ENCODE assay signal across 9 cellular contexts in the genomic region with DNA sequence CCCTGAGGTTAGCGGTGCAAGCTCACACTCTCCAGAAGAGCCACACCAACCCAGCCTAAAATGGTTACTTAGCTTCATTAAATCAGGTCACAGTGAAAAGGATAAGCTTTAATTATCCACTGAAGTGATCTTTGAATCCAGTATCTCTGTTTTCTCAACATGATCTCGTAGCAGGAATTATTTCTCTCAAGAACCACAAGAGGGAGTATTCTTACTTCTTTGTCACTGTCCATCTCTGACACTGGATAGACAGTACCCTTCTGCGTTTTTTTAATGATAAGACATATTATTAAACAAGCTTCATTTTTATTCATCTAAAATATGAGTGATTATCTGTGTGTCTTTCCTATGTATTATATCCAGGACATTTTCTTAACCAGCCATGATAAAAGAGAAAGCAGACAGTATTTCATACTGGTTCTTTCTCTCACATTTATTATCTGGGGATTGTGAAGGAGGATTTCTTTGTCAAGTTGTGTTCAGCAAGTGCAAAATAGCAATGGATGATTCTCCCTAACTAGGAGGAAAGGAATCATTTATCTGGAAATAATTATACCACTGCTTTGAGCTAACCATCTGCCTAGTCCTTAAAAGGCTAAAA.
DNase-seq lines count a peak whose midpoint lies in the region; ATAC-seq, FAIRE-seq and TF ChIP-seq lines count a peak whose summit lies in the region.
"Had no signal": no experiment of that assay in that cellular context is flagged by ENCODE, and none has a peak within 500 bp of the region (broad histone marks: within the 10 kb centered on the region; RNA-seq: fewer than 3 reads in every experiment).

No MANE protein-coding gene starts in this region.

- H3K79me2 ChIP-seq in keratinocyte (ENCODE audit: control insufficient read depth, insufficient read depth, low read length): no peaks in the 10 kb centered on the region

- H2AFZ ChIP-seq in keratinocyte (ENCODE audit: control insufficient read depth, low read length): no peak overlapping the region

- DNase-seq in A549 (ENCODE audit: low read depth in 1 of 2, low spot score in 1 of 2): peak; percentile 21 to 41
- no peak for DNase-seq in GM12891 (ENCODE audit: insufficient read length, low spot score)
- peak; percentile 23 for DNase-seq in NCI-H2196 treated with DMSO at 0.1 percent for 48 hours (lab: John Stamatoyannopoulos, UW; ENCODE audit: unreplicated experiment)
- DNase-seq in body of pancreas: no peak
- DNase-seq in keratinocyte (ENCODE audit: low read depth, low spot score): peak; percentile 9
- DNase-seq in tibial artery: no peak
- DNase-seq in activated CD4-positive, alpha-beta T cell treated with anti-CD3 and anti-CD28 coated beads, Interleukin-2, amount 10 ng/mL, durations not matched to agents 24 days and 14 days: no peak

- no peak overlapping the region for H3K4me3 ChIP-seq in A549
- H3K4me3 ChIP-seq in body of pancreas: no peak overlapping the region
- no peak overlapping the region for H3K4me3 ChIP-seq in keratinocyte (ENCODE audit: control insufficient read depth in 2 of 3, extremely low read depth in 1 of 3, insufficient read depth in 2 of 3, low read depth in 1 of 3, low read length in 3 of 3)
- H3K4me3 ChIP-seq in tibial artery: no peak overlapping the region

- H3K27ac Mint-ChIP-seq in activated CD4-positive, alpha-beta T cell treated with anti-CD3 and anti-CD28 coated beads, Interleukin-2, amount 10 ng/mL, durations not matched to agents 24 days and 14 days: no peak overlapping the region
- H3K27ac Mint-ChIP-seq: dendritic cell treated with granulocyte-macrophage colony-stimulating factor and Interleukin-4, amounts not matched to agents 40 ng/mL and 50 ng/mL, for 4 days had no signal

- H3K4me2 ChIP-seq in A549 (no peak overlapping the region), keratinocyte (ENCODE audit: control insufficient read depth, extremely low read depth, insufficient read depth, low read depth, low read length) (no peak overlapping the region)

- no peak overlapping the region for H3K4me3 Mint-ChIP-seq in activated CD4-positive, alpha-beta T cell treated with anti-CD3 and anti-CD28 coated beads, Interleukin-2, amount 10 ng/mL, durations not matched to agents 24 days and 14 days
- H3K4me3 Mint-ChIP-seq: dendritic cell treated with granulocyte-macrophage colony-stimulating factor and Interleukin-4, amounts not matched to agents 40 ng/mL and 50 ng/mL, for 4 days had no signal

- dilution Hi-C loops in keratinocyte (cut with MboI; ENCODE audit: extremely low pct_ligation_motif_present, low sequenced_read_pairs): loop anchor here (25.0 kb wide), 1 partner anchor 165 kb away; no protein-coding TSS in a partner anchor

- H3K27me3 Mint-ChIP-seq in activated CD4-positive, alpha-beta T cell treated with anti-CD3 and anti-CD28 coated beads, Interleukin-2, amount 10 ng/mL, durations not matched to agents 24 days and 14 days: peaks cover 35% of the 10 kb centered on the region
- H3K27me3 Mint-ChIP-seq: dendritic cell treated with granulocyte-macrophage colony-stimulating factor and Interleukin-4, amounts not matched to agents 40 ng/mL and 50 ng/mL, for 4 days had no signal

- H3K9me3 Mint-ChIP-seq in activated CD4-positive, alpha-beta T cell treated with anti-CD3 and anti-CD28 coated beads, Interleukin-2, amount 10 ng/mL, durations not matched to agents 24 days and 14 days: no peaks in the 10 kb centered on the region
- H3K9me3 Mint-ChIP-seq: dendritic cell treated with granulocyte-macrophage colony-stimulating factor and Interleukin-4, amounts not matched to agents 40 ng/mL and 50 ng/mL, for 4 days had no signal

- H3K9me3 ChIP-seq in A549: no peaks in the 10 kb centered on the region
- H3K9me3 ChIP-seq in body of pancreas: no peaks in the 10 kb centered on the region
- H3K9me3 ChIP-seq in keratinocyte (ENCODE audit: control insufficient read depth, low read depth, low read length): no peaks in the 10 kb centered on the region
- H3K9me3 ChIP-seq in tibial artery: no peaks in the 10 kb centered on the region

- CTCF ChIA-PET in A549 (lab: Yijun Ruan, JAX): interaction anchor here (0.6 to 8.7 kb wide), 62 partner anchors 9 to 601 kb away, joined by 3 to 89 read pairs (median 4); no protein-coding TSS in a partner anchor

- peak; percentile 59 for FAIRE-seq in A549 (lab: Jason Lieb, UNC)
- FAIRE-seq in GM12891 (lab: Jason Lieb, UNC): peak; percentile 62
- FAIRE-seq in keratinocyte (lab: Jason Lieb, UNC): peak; percentile 57

- intact Hi-C loops in body of pancreas (cut with DNase I) (loop anchor here (10.0 kb wide), 1 partner anchor 143 kb away; no protein-coding TSS in a partner anchor), tibial artery (cut with DNase I; ENCODE audit: low total_unique reads) (loop anchor here (10.0 kb wide), 1 partner anchor 253 kb away; the partner anchor contains the start of gene BBX)
- intact Hi-C loops in activated CD4-positive, alpha-beta T cell treated with anti-CD3 and anti-CD28 coated beads, Interleukin-2, amount 10 ng/mL, durations not matched to agents 24 days and 14 days (cut with micrococcal nuclease): loop anchor here (1.0 to 2.0 kb wide), 3 partner anchors 149 to 271 kb away; no protein-coding TSS in a partner anchor

- ATAC-seq in A549 (peak; percentile 87 to 91), HG03139 (IDR thresholded peaks at IDR 0.05; ENCODE audit: unreplicated experiment) (peak; percentile 69), body of pancreas (no peak)

- TF ChIP-seq CTCF in A549 (IDR thresholded peaks at IDR 0.05): peak; percentile 73
- peak; percentile 20 to 68 (median 63) for TF ChIP-seq CTCF in body of pancreas (IDR thresholded peaks at IDR 0.05)
- TF ChIP-seq CTCF in keratinocyte (optimal IDR thresholded peaks at IDR 0.05 in 1 of 3, IDR thresholded peaks at IDR 0.05 in 1 of 3, conservative IDR thresholded peaks at IDR 0.05 in 1 of 3; ENCODE audit: extremely low read depth in 1 of 3, insufficient read depth in 2 of 3, low read length in 3 of 3): peak in 2 of 3 experiments; percentile 32 to 59
- peak; percentile 57 to 63 for TF ChIP-seq CTCF in tibial artery (IDR thresholded peaks at IDR 0.05)

- no peaks in the 10 kb centered on the region for H3K36me3 ChIP-seq in body of pancreas (replicated peaks in 1 of 2; ENCODE audit: insufficient read depth in 1 of 2, low read depth in 2 of 2)
- no peaks in the 10 kb centered on the region for H3K36me3 ChIP-seq in keratinocyte (ENCODE audit: control insufficient read depth in 2 of 2, extremely low read depth in 1 of 2, insufficient read depth in 2 of 2, low read length in 2 of 2)
- H3K36me3 ChIP-seq in tibial artery: no peaks in the 10 kb centered on the region

- H3K4me1 Mint-ChIP-seq in activated CD4-positive, alpha-beta T cell treated with anti-CD3 and anti-CD28 coated beads, Interleukin-2, amount 10 ng/mL, durations not matched to agents 24 days and 14 days: no peaks in the 10 kb centered on the region

- no peak for TF ChIP-seq EP300 in A549 (IDR thresholded peaks at IDR 0.05)

- TF ChIP-seq RAD21 in A549 (conservative IDR thresholded peaks at IDR 0.05 in 1 of 2, IDR thresholded peaks at IDR 0.05 in 1 of 2): peak; percentile 74 to 82

- no peaks in the 10 kb centered on the region for H3K36me3 Mint-ChIP-seq in activated CD4-positive, alpha-beta T cell treated with anti-CD3 and anti-CD28 coated beads, Interleukin-2, amount 10 ng/mL, durations not matched to agents 24 days and 14 days (ENCODE audit: low read depth)

- H3K27ac ChIP-seq in A549 (no peak overlapping the region), body of pancreas (no peak overlapping the region), keratinocyte (ENCODE audit: control insufficient read depth, insufficient read depth, low read length) (no peak overlapping the region), tibial artery (no peak overlapping the region)

- H3K4me1 ChIP-seq in A549: no peaks in the 10 kb centered on the region
- H3K4me1 ChIP-seq in body of pancreas: no peaks in the 10 kb centered on the region
- H3K4me1 ChIP-seq in keratinocyte (ENCODE audit: control insufficient read depth, extremely low read depth, insufficient read depth, low read length): no peaks in the 10 kb centered on the region
- H3K4me1 ChIP-seq in tibial artery: no peaks in the 10 kb centered on the region

- no peaks in the 10 kb centered on the region for H3K27me3 ChIP-seq in body of pancreas
- H3K27me3 ChIP-seq in keratinocyte (ENCODE audit: control insufficient read depth, extremely low read depth, insufficient read depth, low read length): no peaks in the 10 kb centered on the region
- H3K27me3 ChIP-seq in tibial artery: no peaks in the 10 kb centered on the region

- H4K20me1 ChIP-seq in keratinocyte (ENCODE audit: control insufficient read depth, extremely low read depth, insufficient read depth, low read length): no peaks in the 10 kb centered on the region

- H3K9me1 ChIP-seq in keratinocyte (ENCODE audit: control insufficient read depth, extremely low read depth, insufficient read depth, low read length): no peaks in the 10 kb centered on the region

- H3K9ac ChIP-seq in keratinocyte (ENCODE audit: control insufficient read depth, extremely low read depth, insufficient read depth, low read length): no peak overlapping the region

- WGBS in A549 (ENCODE audit: missing lambda C conversion rate): 1% methylated on average over 3 of the region's 3 CpGs
- 15% methylated on average over 3 of the region's 3 CpGs for WGBS in body of pancreas, 2 donors

- TF ChIP-seq POLR2A in A549 (IDR thresholded peaks at IDR 0.05; ENCODE audit: low read length) (no peak), GM12891 (IDR thresholded peaks at IDR 0.05; ENCODE audit: low read depth, low read length) (no peak), body of pancreas (IDR thresholded peaks at IDR 0.05) (no peak)

- POLR2A ChIA-PET in A549 (lab: Yijun Ruan, JAX): interaction anchor here (5.2 kb wide), 1 partner anchor 158 kb away, joined by 41 read pairs; no protein-coding TSS in a partner anchor

TF ChIP-seq in A549, 52 proteins besides CTCF, POLR2A, EP300 and RAD21:
- no peak for TF ChIP-seq NR3C1 (IDR thresholded peaks at IDR 0.05)
- peak; percentile 77 for TF ChIP-seq SMC3 (IDR thresholded peaks at IDR 0.05)

TF ChIP-seq in GM12891, 5 proteins besides CTCF, POLR2A, EP300 and RAD21:
- TF ChIP-seq SPI1 (IDR thresholded peaks at IDR 0.05; ENCODE audit: low read depth, low read length): no peak

Comparison
In these comparisons a context has a peak if more than half of its experiments do, and no peak if none do; other contexts are left out.
1. DNase-seq: peak in A549 (2 of 2), NCI-H2196 treated with DMSO at 0.1 percent for 48 hours (single experiment) and keratinocyte (single experiment); none in GM12891 (single experiment), body of pancreas (0 of 4), tibial artery (0 of 2) and activated CD4-positive, alpha-beta T cell treated with anti-CD3 and anti-CD28 coated beads, Interleukin-2, amount 10 ng/mL, durations not matched to agents 24 days and 14 days (single experiment).
2. Peak in every context shown above with its lines, with median percentiles within 50 percentile points of each other: CTCF ChIP-seq.